22 cellular contexts compared by ENCODE assay signal in the genomic region with DNA sequence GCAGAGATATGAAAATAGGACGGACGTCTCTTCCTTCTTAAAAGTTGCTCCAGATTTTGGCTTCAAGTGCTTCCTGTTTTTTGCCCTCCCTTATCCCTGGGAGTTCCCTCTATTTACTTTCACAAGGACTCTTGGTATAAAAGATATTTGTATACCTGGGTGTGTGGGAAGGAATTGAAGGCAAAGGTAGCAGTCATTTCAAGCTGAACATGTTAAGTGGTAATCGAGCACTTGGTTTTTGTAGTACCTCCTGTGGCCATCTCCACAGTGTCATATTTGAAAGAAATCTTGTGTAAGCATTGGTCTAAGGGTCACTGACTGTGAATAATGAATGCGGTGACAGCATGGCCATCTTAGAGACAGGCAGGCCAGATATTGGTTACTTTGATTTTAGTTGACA.
"Had no signal": no experiment of that assay in that cellular context is flagged by ENCODE, and none has a peak within 500 bp of the region (broad histone marks: within the 10 kb centered on the region; RNA-seq: fewer than 3 reads in every experiment).

No MANE protein-coding gene starts in this region.

- H3K9me3 ChIP-seq: esophagus squamous epithelium, right atrium auricular region had no signal

- ATAC-seq: activated CD8-positive, alpha-beta T cell treated with anti-CD3 and anti-CD28 coated beads for 36 hours; activated T-helper 17 cell treated with anti-CD3 and anti-CD28 coated beads, Interleukin-2, amount 50 U/mL, for 72 hours; heart right ventricle; natural killer cell treated with Interleukin-12 subunit alpha and Interleukin-12 subunit beta and Interleukin-15 and Interleukin-18, amount 100 ng/mL, for 72 hours; stimulated activated naive CD8-positive, alpha-beta T cell treated with anti-CD3 and anti-CD28 coated beads, Interleukin-15, Interleukin-2, amounts not matched to agents 100 U/mL and 50 U/mL, for 24 hours; T-cell had no signal

- H3K27ac ChIP-seq: cardiac muscle cell, esophagus squamous epithelium, heart right ventricle, right atrium auricular region had no signal

- DNase-seq: activated B cell treated with CpG ODN at 0.5 μM for 24 hours; activated CD4-positive, alpha-beta T cell treated with anti-CD3 and anti-CD28 coated beads, Interleukin-2, amount 10 ng/mL, durations not matched to agents 24 days and 14 days; activated CD8-positive, alpha-beta T cell treated with anti-CD3 and anti-CD28 coated beads for 36 hours; activated naive CD4-positive, alpha-beta T cell treated with Interleukin-2 at 50 U/mL for 16 hours; activated naive CD8-positive, alpha-beta T cell treated with anti-CD3 and anti-CD28 coated beads, Interleukin-2, amount 10 ng/mL, durations not matched to agents 7 days and 5 days; activated T-cell treated with anti-CD3 and anti-CD28 coated beads, Interleukin-2, amount 50 U/mL, for 1 hour; amygdala; dermis blood vessel endothelial cell; effector memory CD4-positive, alpha-beta T cell; esophagus squamous epithelium; heart right ventricle; kidney glomerular epithelial cell; mesendoderm; stimulated activated CD4-positive, alpha-beta T cell treated with anti-CD3 and anti-CD28 coated beads, Interleukin-2, amount 100 ng/mL, for 24 hours; stimulated activated naive CD8-positive, alpha-beta T cell treated with anti-CD3 and anti-CD28 coated beads, Interleukin-15, Interleukin-2, amounts not matched to agents 100 U/mL and 50 U/mL, for 24 hours; substantia nigra; T-cell; trophoblast cell had no signal

- H3K4me3 ChIP-seq: cardiac muscle cell, esophagus squamous epithelium, heart right ventricle, right atrium auricular region had no signal

- H3K27me3 ChIP-seq: cardiac muscle cell, esophagus squamous epithelium, heart right ventricle, right atrium auricular region had no signal

- H3K36me3 ChIP-seq: cardiac muscle cell, right atrium auricular region had no signal
